24 cellular contexts compared by ENCODE assay signal in the genomic region with DNA sequence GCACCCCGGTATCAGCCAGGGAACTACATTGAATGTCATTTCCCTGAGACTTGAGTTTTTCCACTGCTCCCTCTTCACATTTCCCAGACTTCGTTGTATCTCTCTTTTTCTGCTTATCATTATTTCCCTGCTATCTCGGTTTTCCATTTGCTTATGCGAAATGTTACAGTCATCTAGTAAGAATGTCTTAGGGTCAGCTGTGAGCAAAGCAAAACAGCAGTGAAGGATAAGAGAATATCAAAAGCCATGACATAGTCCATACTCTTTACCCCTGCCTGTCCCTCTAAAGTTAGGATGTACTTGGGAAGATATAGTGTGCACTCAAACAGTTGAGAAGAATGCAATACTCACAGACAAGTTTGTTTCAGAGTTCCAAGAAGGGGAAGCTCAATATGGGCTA.
DNase-seq lines count a peak whose midpoint lies in the region; TF ChIP-seq lines count a peak whose summit lies in the region.
"Had no signal": no experiment of that assay in that cellular context is flagged by ENCODE, and none has a peak within 500 bp of the region (broad histone marks: within the 10 kb centered on the region; RNA-seq: fewer than 3 reads in every experiment).

No MANE protein-coding gene starts in this region.

- no peaks in the 10 kb centered on the region for H3K9me3 ChIP-seq in sigmoid colon
- H3K9me3 ChIP-seq: BLaER1 treated with 17β-estradiol and CSF1 and Interleukin-3, amounts not matched to agents 10 nM and 100 nM; ovary; tibial nerve had no signal

- TF ChIP-seq EP300 in sigmoid colon (IDR thresholded peaks at IDR 0.05) = no peak

- DNase-seq in M059J (ENCODE audit: low read depth) (peak; percentile 24), brain microvascular endothelial cell (peak; percentile 83), hepatic stellate cell (ENCODE audit: low spot score) (peak; percentile 33), sigmoid colon (no peak), G401 (ENCODE audit: low spot score) (no peak)
- DNase-seq in stimulated activated CD4-positive, alpha-beta T cell treated with anti-CD3 and anti-CD28 coated beads, Interleukin-4, amount 100 ng/mL, for 1 hour = no peak
- no peak for DNase-seq in activated CD4-positive, alpha-beta T cell treated with anti-CD3 and anti-CD28 coated beads, Interleukin-2, amount 50 U/mL, for 1 hour
- DNase-seq: activated CD4-positive, alpha-beta memory T cell treated with anti-CD3 and anti-CD28 coated beads, Interleukin-2, amount 10 ng/mL, durations not matched to agents 7 days and 5 days; activated CD8-positive, alpha-beta memory T cell treated with anti-CD3 and anti-CD28 coated beads, Interleukin-2, amount 50 U/mL, for 4 hours; activated naive CD4-positive, alpha-beta T cell treated with Interleukin-2 at 50 U/mL for 16 hours; DMS153; glutamatergic neuron; H9; kidney; NCI-H2029 treated with DMSO at 0.1 percent for 48 hours; NCI-H526 treated with DMSO at 0.1 percent for 48 hours; NK-92 treated with Interleukin-12 subunit alpha and Interleukin-12 subunit beta, amount 100 ng/mL, for 24 hours; ovary; PC-3; retina; stimulated activated CD4-positive, alpha-beta T cell treated with anti-CD3 and anti-CD28 coated beads, Interleukin-2, amount 100 ng/mL, for 48 hours had no signal

- intact Hi-C loops in sigmoid colon (cut with DNase I) = no loop called here

- no peak for TF ChIP-seq POLR2A in sigmoid colon (IDR thresholded peaks at IDR 0.05)

- H3K36me3 ChIP-seq in brain microvascular endothelial cell (replicated peaks) (no peaks in the 10 kb centered on the region), sigmoid colon (peaks cover 0 to 28% (median 8%) of the 10 kb centered on the region in 4 donors)
- H3K36me3 ChIP-seq: BLaER1 treated with 17β-estradiol and CSF1 and Interleukin-3, amounts not matched to agents 10 nM and 100 nM; ovary had no signal

- H3K4me3 ChIP-seq in brain microvascular endothelial cell (ENCODE audit: low read depth, low read length) (no peak overlapping the region), sigmoid colon (no peak overlapping the region)
- H3K4me3 ChIP-seq: BLaER1 treated with 17β-estradiol and CSF1 and Interleukin-3, amounts not matched to agents 10 nM and 100 nM; lung; ovary; tibial nerve had no signal

- H3K27ac ChIP-seq in brain microvascular endothelial cell = peak overlapping the region; percentile 75
- peak overlapping the region in 3 of 4 donors; percentile 23 to 51 (median 38) for H3K27ac ChIP-seq in sigmoid colon
- H3K27ac ChIP-seq: BLaER1 treated with 17β-estradiol and CSF1 and Interleukin-3, amounts not matched to agents 10 nM and 100 nM; ovary; tibial nerve had no signal

- no peak for TF ChIP-seq CTCF in brain microvascular endothelial cell (IDR thresholded peaks at IDR 0.05; ENCODE audit: low read depth, low read length, missing control alignments)
- no peak for TF ChIP-seq CTCF in sigmoid colon (IDR thresholded peaks at IDR 0.05)

- no peaks in the 10 kb centered on the region for H3K27me3 ChIP-seq in brain microvascular endothelial cell (replicated peaks)
- H3K27me3 ChIP-seq in sigmoid colon = no peaks in the 10 kb centered on the region
- H3K27me3 ChIP-seq: BLaER1 treated with 17β-estradiol and CSF1 and Interleukin-3, amounts not matched to agents 10 nM and 100 nM; ovary; tibial nerve had no signal

- WGBS in sigmoid colon, 2 donors = 91 to 95% methylated on average over 4 of the region's 4 CpGs

- peaks cover 0 to 28% (median 12%) of the 10 kb centered on the region in 4 donors for H3K4me1 ChIP-seq in sigmoid colon
- H3K4me1 ChIP-seq: tibial nerve had no signal

- in situ Hi-C loops in brain microvascular endothelial cell (cut with HindIII; ENCODE audit: low pct_ligation_motif_present, low sequenced_read_pairs) = no loop called here
- in situ Hi-C loops in G401 (cut with HindIII; ENCODE audit: low sequenced_read_pairs) = no loop called here

Comparison
In these comparisons a context has a peak if more than half of its experiments do, and no peak if none do; other contexts are left out.
1. DNase-seq: peak in M059J (single experiment), brain microvascular endothelial cell (single experiment) and hepatic stellate cell (single experiment); none in sigmoid colon (single experiment), G401 (single experiment), stimulated activated CD4-positive, alpha-beta T cell treated with anti-CD3 and anti-CD28 coated beads, Interleukin-4, amount 100 ng/mL, for 1 hour (single experiment) and activated CD4-positive, alpha-beta T cell treated with anti-CD3 and anti-CD28 coated beads, Interleukin-2, amount 50 U/mL, for 1 hour (single experiment).